Comparison of ENCODE assay signal across 8 cellular contexts in the genomic region with DNA sequence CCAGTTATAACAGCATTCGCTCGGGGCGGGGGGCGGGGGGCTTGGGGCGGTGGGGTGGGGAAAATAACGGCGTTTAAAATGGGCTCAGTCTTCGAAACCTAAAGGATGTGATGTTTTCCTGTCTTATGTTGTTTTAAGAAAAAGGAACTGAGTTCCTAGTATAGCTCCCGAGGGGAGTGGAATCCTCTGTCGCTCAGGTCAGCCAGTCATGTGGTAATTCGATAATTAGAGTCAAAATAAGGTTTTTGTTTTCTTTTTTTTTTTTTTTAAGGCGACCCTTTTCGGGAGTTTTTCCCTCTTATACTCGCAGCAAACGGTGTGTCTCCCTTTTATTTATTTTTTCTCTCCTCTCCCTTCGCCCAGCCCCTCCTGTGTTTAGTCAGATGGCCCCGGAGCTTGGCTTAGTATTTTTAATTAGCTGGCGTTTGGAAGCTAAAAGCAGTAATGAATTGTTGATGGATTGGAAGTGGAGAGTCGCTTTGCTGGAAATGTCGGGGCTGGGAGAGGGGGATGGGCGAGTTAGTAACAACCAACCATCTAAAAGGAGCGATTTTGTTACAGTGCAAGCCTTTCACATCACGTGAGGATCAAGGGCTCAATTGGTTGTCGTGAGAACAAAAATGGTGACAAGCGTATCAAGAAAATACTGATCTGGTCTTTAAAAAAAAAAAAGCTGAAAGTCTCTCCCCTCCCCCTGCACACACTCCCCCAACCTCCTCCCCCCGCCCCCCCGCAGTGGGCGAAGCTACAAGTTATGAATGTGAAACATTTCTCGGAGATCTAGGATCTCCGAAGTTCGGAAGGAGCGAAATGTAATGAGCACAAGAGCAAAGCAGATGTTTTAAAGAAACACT. TPM values are rescaled to one million over a fixed set of nuclear protein-coding genes. Genes with fewer than 3 reads are reported as not detected.
DNase-seq lines count a peak whose midpoint lies in the region; ATAC-seq, FAIRE-seq and TF ChIP-seq lines count a peak whose summit lies in the region.

No MANE protein-coding gene starts in this region.

- FAIRE-seq in kidney (lab: Jason Lieb, UNC) (no peak), small intestine (lab: Jason Lieb, UNC) (no peak)

- H4K20me1 ChIP-seq in PC-9 (ENCODE audit: insufficient read depth): no peaks in the 10 kb centered on the region

- POLR2A ChIA-PET in PC-9 (lab: Charles Lee; ENCODE audit: unreplicated experiment): interaction anchor here (0.8 to 0.9 kb wide), 2 partner anchors 86 to 243 kb away, joined by 7 to 29 read pairs; no protein-coding TSS in a partner anchor

- H3K36me3 Mint-ChIP-seq in activated T-cell treated with anti-CD3 and anti-CD28 coated beads, Interleukin-2, amount 50 U/mL, for 4 hours (ENCODE audit: insufficient read depth): no peaks in the 10 kb centered on the region

- TF ChIP-seq EP300 in Ishikawa (IDR thresholded peaks at IDR 0.05; ENCODE audit: borderline replicate concordance): peak; percentile 23; the same call in 1 of the 2 replicates

- peaks cover 6% of the 10 kb centered on the region; the same call in 1 of the 2 replicates for H3F3A ChIP-seq in PC-9 (ENCODE audit: insufficient read depth, low read depth)

- no peak for DNase-seq in activated T-cell treated with anti-CD3 and anti-CD28 coated beads, Interleukin-2, amount 50 U/mL, for 4 hours
- DNase-seq in activated T-cell treated with anti-CD3 and anti-CD28 coated beads for 4 hours: no peak
- DNase-seq in PC-9: peak; percentile 35 to 50
- peak; percentile 86 for DNase-seq in coronary artery (ENCODE audit: low spot score)
- peak; percentile 93 for DNase-seq in kidney
- DNase-seq in small intestine: peak; percentile 85

- 1% methylated on average over 32 of the region's 32 CpGs for WGBS in small intestine, 3 donors

- intact Hi-C loops in PC-9 (cut with micrococcal nuclease; ENCODE audit: unreplicated experiment): no loop called here
- intact Hi-C loops in kidney (cut with DNase I): no loop called here

- no peaks in the 10 kb centered on the region for H3K9me2 ChIP-seq in PC-9 (ENCODE audit: insufficient read depth)

- H3K9me3 ChIP-seq in PC-9 (ENCODE audit: insufficient read depth, low read depth): no peaks in the 10 kb centered on the region
- H3K9me3 ChIP-seq in kidney (ENCODE audit: control insufficient read depth in 1 of 2, low read length in 2 of 2): no peaks in the 10 kb centered on the region
- H3K9me3 ChIP-seq in small intestine (ENCODE audit: control insufficient read depth, low read depth): no peaks in the 10 kb centered on the region

- no peaks in the 10 kb centered on the region for H3K36me3 ChIP-seq in PC-9 (ENCODE audit: low read depth)
- no peaks in the 10 kb centered on the region for H3K36me3 ChIP-seq in kidney (ENCODE audit: control insufficient read depth in 1 of 2, insufficient read depth in 2 of 2, low read length in 2 of 2)
- H3K36me3 ChIP-seq in small intestine (ENCODE audit: control insufficient read depth in 2 of 2, insufficient read depth in 2 of 2, low read length in 2 of 2): no peaks in the 10 kb centered on the region

- ATAC-seq in activated T-cell treated with anti-CD3 and anti-CD28 coated beads, Interleukin-2, amount 50 U/mL, for 4 hours: no peak
- ATAC-seq in HG02938 (IDR thresholded peaks at IDR 0.05; ENCODE audit: unreplicated experiment): no peak

- H3K4me3 ChIP-seq in PC-9 (peak overlapping the region; percentile 48; the same call in 1 of the 2 replicates), coronary artery (peak overlapping the region; percentile 86), kidney (ENCODE audit: low read length in 2 of 2) (peak overlapping the region; percentile 90 to 91), small intestine (ENCODE audit: low read depth in 1 of 2, low read length in 2 of 2) (peak overlapping the region; percentile 46 to 60)

- H3K27me3 ChIP-seq in PC-9 (ENCODE audit: insufficient read depth, low read depth) (no peaks in the 10 kb centered on the region), small intestine (ENCODE audit: control insufficient read depth in 2 of 2, insufficient read depth in 2 of 2, low read length in 2 of 2) (no peaks in the 10 kb centered on the region)

- peak overlapping the region; percentile 68 for H3K4me2 ChIP-seq in PC-9

- CTCF ChIA-PET in PC-9 (lab: Charles Lee): interaction anchor here (0.7 kb wide), 1 partner anchor 251 kb away, joined by 3 read pairs; no protein-coding TSS in a partner anchor

- peak overlapping the region; percentile 64 for H2AFZ ChIP-seq in PC-9

- peaks cover 9% of the 10 kb centered on the region for H3K4me1 Mint-ChIP-seq in activated T-cell treated with anti-CD3 and anti-CD28 coated beads, Interleukin-2, amount 50 U/mL, for 4 hours (ENCODE audit: low read depth)

- TF ChIP-seq CTCF in PC-9 (conservative IDR thresholded peaks at IDR 0.05): no peak
- no peak for TF ChIP-seq CTCF in coronary artery (IDR thresholded peaks at IDR 0.05)
- no peak for TF ChIP-seq CTCF in kidney (IDR thresholded peaks at IDR 0.05; ENCODE audit: borderline replicate concordance, extremely low read depth, insufficient read depth)

- BruUV-seq in PC-9 (replicated peaks; lab: Mats Ljungman, UMichigan): no TSS peak

- peak overlapping the region; percentile 58 for H3K4me3 Mint-ChIP-seq in activated T-cell treated with anti-CD3 and anti-CD28 coated beads, Interleukin-2, amount 50 U/mL, for 4 hours

- peak overlapping the region; percentile 69 to 79 for H3K9ac ChIP-seq in kidney (ENCODE audit: low read length in 2 of 2)

- no peaks in the 10 kb centered on the region for H3K79me2 ChIP-seq in PC-9 (ENCODE audit: low read depth)

- H3K4me1 ChIP-seq in PC-9 (replicated peaks; ENCODE audit: insufficient read depth) (peaks cover 15% of the 10 kb centered on the region), kidney (ENCODE audit: control insufficient read depth in 1 of 2, insufficient read depth in 1 of 2, low read depth in 1 of 2, low read length in 2 of 2) (peaks cover 0 to 4% of the 10 kb centered on the region in 2 donors), small intestine (ENCODE audit: control insufficient read depth in 2 of 2, insufficient read depth in 1 of 2, low read depth in 1 of 2, low read length in 1 of 2) (peaks cover 0 to 2% of the 10 kb centered on the region in 2 donors)

- H3K27ac ChIP-seq in PC-9 (peak overlapping the region; percentile 49; the same call in 1 of the 2 replicates), coronary artery (peak overlapping the region; percentile 89 to 90), kidney (ENCODE audit: low read depth in 2 of 2, low read length in 2 of 2) (peak overlapping the region; percentile 91 to 92), small intestine (ENCODE audit: low read depth in 1 of 2, low read length in 1 of 2) (peak overlapping the region; percentile 67 to 90)

- H3K9me3 Mint-ChIP-seq in activated T-cell treated with anti-CD3 and anti-CD28 coated beads, Interleukin-2, amount 50 U/mL, for 4 hours: no peaks in the 10 kb centered on the region

- peaks cover 32% of the 10 kb centered on the region for H3K27me3 Mint-ChIP-seq in activated T-cell treated with anti-CD3 and anti-CD28 coated beads, Interleukin-2, amount 50 U/mL, for 4 hours (ENCODE audit: low read depth)

- TF ChIP-seq RAD21 in Ishikawa (IDR thresholded peaks at IDR 0.05; ENCODE audit: low read depth): no peak

TF ChIP-seq in Ishikawa, 13 proteins besides CTCF, POLR2A, EP300 and RAD21 (continues in another document):
- TF ChIP-seq CREB1 (IDR thresholded peaks at IDR 0.05; ENCODE audit: low read depth): no peak
- TF ChIP-seq, protein P1, sequence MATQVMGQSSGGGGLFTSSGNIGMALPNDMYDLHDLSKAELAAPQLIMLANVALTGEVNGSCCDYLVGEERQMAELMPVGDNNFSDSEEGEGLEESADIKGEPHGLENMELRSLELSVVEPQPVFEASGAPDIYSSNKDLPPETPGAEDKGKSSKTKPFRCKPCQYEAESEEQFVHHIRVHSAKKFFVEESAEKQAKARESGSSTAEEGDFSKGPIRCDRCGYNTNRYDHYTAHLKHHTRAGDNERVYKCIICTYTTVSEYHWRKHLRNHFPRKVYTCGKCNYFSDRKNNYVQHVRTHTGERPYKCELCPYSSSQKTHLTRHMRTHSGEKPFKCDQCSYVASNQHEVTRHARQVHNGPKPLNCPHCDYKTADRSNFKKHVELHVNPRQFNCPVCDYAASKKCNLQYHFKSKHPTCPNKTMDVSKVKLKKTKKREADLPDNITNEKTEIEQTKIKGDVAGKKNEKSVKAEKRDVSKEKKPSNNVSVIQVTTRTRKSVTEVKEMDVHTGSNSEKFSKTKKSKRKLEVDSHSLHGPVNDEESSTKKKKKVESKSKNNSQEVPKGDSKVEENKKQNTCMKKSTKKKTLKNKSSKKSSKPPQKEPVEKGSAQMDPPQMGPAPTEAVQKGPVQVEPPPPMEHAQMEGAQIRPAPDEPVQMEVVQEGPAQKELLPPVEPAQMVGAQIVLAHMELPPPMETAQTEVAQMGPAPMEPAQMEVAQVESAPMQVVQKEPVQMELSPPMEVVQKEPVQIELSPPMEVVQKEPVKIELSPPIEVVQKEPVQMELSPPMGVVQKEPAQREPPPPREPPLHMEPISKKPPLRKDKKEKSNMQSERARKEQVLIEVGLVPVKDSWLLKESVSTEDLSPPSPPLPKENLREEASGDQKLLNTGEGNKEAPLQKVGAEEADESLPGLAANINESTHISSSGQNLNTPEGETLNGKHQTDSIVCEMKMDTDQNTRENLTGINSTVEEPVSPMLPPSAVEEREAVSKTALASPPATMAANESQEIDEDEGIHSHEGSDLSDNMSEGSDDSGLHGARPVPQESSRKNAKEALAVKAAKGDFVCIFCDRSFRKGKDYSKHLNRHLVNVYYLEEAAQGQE (IDR thresholded peaks at IDR 0.05; ENCODE audit: low read depth): no peak
- TF ChIP-seq YY1 (IDR thresholded peaks at IDR 0.05; ENCODE audit: low read depth): no peak; the same call in 1 of the 2 replicates
- no peak for TF ChIP-seq TAF1 (IDR thresholded peaks at IDR 0.05; ENCODE audit: low read depth)
- TF ChIP-seq CEBPB (IDR thresholded peaks at IDR 0.05): no peak
- no peak for TF ChIP-seq EGR1 (IDR thresholded peaks at IDR 0.05)
- TF ChIP-seq TCF12 (IDR thresholded peaks at IDR 0.05; ENCODE audit: low read depth): no peak; the same call in 1 of the 2 replicates
- no peak for TF ChIP-seq ZBTB7A (IDR thresholded peaks at IDR 0.05; ENCODE audit: low read depth)
- no peak for TF ChIP-seq MAX (IDR thresholded peaks at IDR 0.05)
- TF ChIP-seq FOXM1 (IDR thresholded peaks at IDR 0.05; ENCODE audit: borderline replicate concordance, low read depth): no peak; the same call in 1 of the 2 replicates
- TF ChIP-seq NFIC (IDR thresholded peaks at IDR 0.05): no peak
- TF ChIP-seq TEAD4 (IDR thresholded peaks at IDR 0.05): 0 out of 2 replicates have a peak, but pooled peaks have one; percentile 18

RNA-seq across cellular contexts. Expression of gene ZNF608, which starts 0.7 kb away (rescaled TPM):
- total RNA-seq in activated T-cell treated with anti-CD3 and anti-CD28 coated beads, Interleukin-2, amount 50 U/mL, for 4 hours: under 1 TPM; 0.10 to 0.29 (median 0.16) TPM
- total RNA-seq in PC-9 (2021) (2.8 and 5.5 TPM in 2 replicates), kidney (35.8 TPM)
- polyA plus RNA-seq in kidney (ENCODE audit: insufficient read depth, low read depth, low replicate concordance) (5.9 TPM), small intestine (10 to 100 TPM in 2 of 3 donors, 1 to 10 TPM in 1; 5.7 to 13.7 (median 11.6) TPM)

Comparison
In these comparisons a context has a peak if more than half of its experiments do, and no peak if none do; other contexts are left out.
1. DNase-seq: peak in PC-9 (2 of 2), coronary artery (single experiment), kidney (single experiment) and small intestine (single experiment); none in activated T-cell treated with anti-CD3 and anti-CD28 coated beads, Interleukin-2, amount 50 U/mL, for 4 hours (single experiment) and activated T-cell treated with anti-CD3 and anti-CD28 coated beads for 4 hours (single experiment).
2. Peak in every context shown above with its lines, with median percentiles within 50 percentile points of each other: H3K27ac ChIP-seq and H3K4me3 ChIP-seq.